In genomic region chr4:38037627-38038026, GRCh38 we compare ENCODE assay signal across 1 cellular context.
A peak's percentile ranks its signal among the peaks of the same experiment; 100 is the strongest.
TF ChIP-seq lines count a peak whose summit lies in the region.

No MANE protein-coding gene starts in this region.

TF ChIP-seq in HepG2, 621 proteins besides CTCF, POLR2A, EP300 and RAD21 (continued from another document and continues in another):
- TF ChIP-seq ZBTB26 (CRISPR knock-in tag; IDR thresholded peaks at IDR 0.05; ENCODE audit: borderline replicate concordance) (no peak), ZNF142 (CRISPR knock-in tag; IDR thresholded peaks at IDR 0.05) (no peak), MYNN (CRISPR knock-in tag; IDR thresholded peaks at IDR 0.05; ENCODE audit: low read depth) (no peak), HOXA3 (CRISPR knock-in tag; IDR thresholded peaks at IDR 0.05) (peak; percentile 35; the same call in 1 of the 2 replicates), SOX6 (IDR thresholded peaks at IDR 0.05) (no peak), SOX6 (CRISPR knock-in tag; IDR thresholded peaks at IDR 0.05) (peak; percentile 66), ATF5 (CRISPR knock-in tag; IDR thresholded peaks at IDR 0.05; ENCODE audit: low read depth) (no peak), ZNF558 (CRISPR knock-in tag; IDR thresholded peaks at IDR 0.05; ENCODE audit: borderline replicate concordance) (no peak), PRDM4 (CRISPR knock-in tag; IDR thresholded peaks at IDR 0.05; ENCODE audit: borderline replicate concordance) (no peak), IKZF5 (CRISPR knock-in tag; IDR thresholded peaks at IDR 0.05) (no peak), ZNF563 (CRISPR knock-in tag; IDR thresholded peaks at IDR 0.05) (no peak), NFE2L1 (CRISPR knock-in tag; IDR thresholded peaks at IDR 0.05; ENCODE audit: borderline replicate concordance) (no peak), XBP1 (CRISPR knock-in tag; IDR thresholded peaks at IDR 0.05) (no peak), NPAS2 (CRISPR knock-in tag; IDR thresholded peaks at IDR 0.05; ENCODE audit: borderline replicate concordance) (no peak), ZNF337 (CRISPR knock-in tag; IDR thresholded peaks at IDR 0.05; ENCODE audit: borderline replicate concordance, low read depth) (no peak), PRDM10 (CRISPR knock-in tag; IDR thresholded peaks at IDR 0.05; ENCODE audit: low read depth) (no peak), ZNF530 (CRISPR knock-in tag; IDR thresholded peaks at IDR 0.05; ENCODE audit: low read depth) (no peak), AKAP8 (CRISPR knock-in tag; IDR thresholded peaks at IDR 0.05) (no peak), KAT7 (CRISPR knock-in tag; IDR thresholded peaks at IDR 0.05; ENCODE audit: borderline replicate concordance) (no peak), EHMT2 (IDR thresholded peaks at IDR 0.05; ENCODE audit: borderline replicate concordance, low read depth, low read length) (0 out of 2 replicates have a peak, but pooled peaks have one; percentile 24), TBX2 (CRISPR knock-in tag; IDR thresholded peaks at IDR 0.05; ENCODE audit: borderline replicate concordance) (peak; percentile 46; the same call in 1 of the 2 replicates), ZC3H4 (CRISPR knock-in tag; IDR thresholded peaks at IDR 0.05; ENCODE audit: borderline replicate concordance) (no peak), ZNF20 (CRISPR knock-in tag; IDR thresholded peaks at IDR 0.05) (no peak), ATRX (CRISPR knock-in tag; IDR thresholded peaks at IDR 0.05; ENCODE audit: borderline replicate concordance) (no peak), TGIF2 (CRISPR knock-in tag; IDR thresholded peaks at IDR 0.05) (peak; percentile 20; the same call in 1 of the 2 replicates), PBX3 (CRISPR knock-in tag; IDR thresholded peaks at IDR 0.05; ENCODE audit: borderline replicate concordance) (no peak), ATF4 (CRISPR knock-in tag; IDR thresholded peaks at IDR 0.05) (no peak), ZMYM3 (CRISPR knock-in tag; IDR thresholded peaks at IDR 0.05) (0 out of 2 replicates have a peak, but pooled peaks have one; percentile 20), NFKBIZ (CRISPR knock-in tag; IDR thresholded peaks at IDR 0.05) (no peak), SNAPC4 (CRISPR knock-in tag; IDR thresholded peaks at IDR 0.05) (no peak)
